Comparison of ENCODE assay signal across 20 cellular contexts in genomic region chr19:39906283-39906682, GRCh38. TPM values are rescaled to one million over a fixed set of nuclear protein-coding genes. Genes with fewer than 3 reads are reported as not detected.
DNase-seq lines count a peak whose midpoint lies in the region; FAIRE-seq and TF ChIP-seq lines count a peak whose summit lies in the region.
"Had no signal": no experiment of that assay in that cellular context is flagged by ENCODE, and none has a peak within 500 bp of the region (broad histone marks: within the 10 kb centered on the region; RNA-seq: fewer than 3 reads in every experiment).

No MANE protein-coding gene starts in this region.

- no peak for TF ChIP-seq CTCF in endodermal cell (conservative IDR thresholded peaks at IDR 0.05)
- no peak for TF ChIP-seq CTCF in neural crest cell (conservative IDR thresholded peaks at IDR 0.05)
- no peak for TF ChIP-seq CTCF in spleen (IDR thresholded peaks at IDR 0.05 in 8 of 11, conservative IDR thresholded peaks at IDR 0.05 in 3 of 11)
- no peak for TF ChIP-seq CTCF in transverse colon (IDR thresholded peaks at IDR 0.05)

- DNase-seq in activated T-cell treated with anti-CD3 and anti-CD28 coated beads, Interleukin-2, amount 50 U/mL, for 1 hour, result peak; percentile 4
- no peak for DNase-seq in activated T-cell treated with anti-CD3 and anti-CD28 coated beads, Interleukin-2, amount 50 U/mL, for 24 hours
- DNase-seq in endodermal cell, result peak; percentile 19
- no peak for DNase-seq in neural crest cell (ENCODE audit: low read depth, low spot score)
- DNase-seq in spleen, result peak; percentile 33
- DNase-seq in HCEC 1CT, result no peak
- DNase-seq in frontal cortex (ENCODE audit: low spot score in 2 of 2), result no peak
- no peak for DNase-seq in transverse colon
- DNase-seq: CD8-positive, alpha-beta memory T cell; COR-L47; DMS 273 treated with DMSO at 0.1 percent for 48 hours; HFFc6 had no signal

- H3K27me3 Mint-ChIP-seq in activated T-cell treated with anti-CD3 and anti-CD28 coated beads, Interleukin-2, amount 50 U/mL, for 24 hours, result no peaks in the 10 kb centered on the region
- H3K27me3 Mint-ChIP-seq in endodermal cell (ENCODE audit: insufficient read depth) (no peaks in the 10 kb centered on the region), neural crest cell (ENCODE audit: low read depth) (no peaks in the 10 kb centered on the region)
- H3K27me3 Mint-ChIP-seq: B cell; CD8-positive, alpha-beta memory T cell; IgD-negative memory B cell had no signal

- FAIRE-seq in frontal cortex (lab: Jason Lieb, UNC), result no peak
- FAIRE-seq: G401.6, H54, HepG2 had no signal

- no peak for TF ChIP-seq EP300 in transverse colon (IDR thresholded peaks at IDR 0.05; ENCODE audit: low read depth)

- H3K36me3 ChIP-seq in endodermal cell (ENCODE audit: control insufficient read depth, insufficient read depth, low read length), result no peaks in the 10 kb centered on the region
- no peaks in the 10 kb centered on the region for H3K36me3 ChIP-seq in spleen
- peaks cover 0 to 4% (median 0%) of the 10 kb centered on the region in 4 donors for H3K36me3 ChIP-seq in transverse colon

- no peaks in the 10 kb centered on the region for H3K9me3 ChIP-seq in endodermal cell (ENCODE audit: control insufficient read depth, low read length)
- H3K9me3 ChIP-seq in spleen, result no peaks in the 10 kb centered on the region
- no peaks in the 10 kb centered on the region for H3K9me3 ChIP-seq in transverse colon
- H3K9me3 ChIP-seq: BLaER1 treated with 17β-estradiol and CSF1 and Interleukin-3, amounts not matched to agents 10 nM and 100 nM had no signal

- H3K27ac Mint-ChIP-seq in activated T-cell treated with anti-CD3 and anti-CD28 coated beads, Interleukin-2, amount 50 U/mL, for 24 hours, result no peak overlapping the region
- no peak overlapping the region for H3K27ac Mint-ChIP-seq in endodermal cell
- H3K27ac Mint-ChIP-seq in neural crest cell (ENCODE audit: unreplicated experiment), result peak overlapping the region; percentile 43
- H3K27ac Mint-ChIP-seq: B cell, GM23338, HFFc6 had no signal

- H3K9me3 Mint-ChIP-seq in activated T-cell treated with anti-CD3 and anti-CD28 coated beads, Interleukin-2, amount 50 U/mL, for 24 hours, result no peaks in the 10 kb centered on the region
- no peaks in the 10 kb centered on the region for H3K9me3 Mint-ChIP-seq in endodermal cell
- no peaks in the 10 kb centered on the region for H3K9me3 Mint-ChIP-seq in neural crest cell
- H3K9me3 Mint-ChIP-seq: CD8-positive, alpha-beta memory T cell; GM23338; HFFc6; IgD-negative memory B cell had no signal

- H3K4me3 Mint-ChIP-seq in activated T-cell treated with anti-CD3 and anti-CD28 coated beads, Interleukin-2, amount 50 U/mL, for 24 hours, result no peak overlapping the region
- H3K4me3 Mint-ChIP-seq in endodermal cell (no peak overlapping the region), neural crest cell (no peak overlapping the region)
- H3K4me3 Mint-ChIP-seq: B cell; CD8-positive, alpha-beta memory T cell; GM23338; HFFc6; IgD-negative memory B cell had no signal

- 92 to 97% methylated on average over 5 to 8 of the region's 8 CpGs for WGBS in endodermal cell (ENCODE audit: insufficient coverage in 1 of 2, insufficient read length in 1 of 2), 2 experiments
- WGBS in spleen, 5 donors, result 93 to 96% (median 94%) methylated on average over 8 of the region's 8 CpGs
- 88% methylated on average over 7 of the region's 8 CpGs; no CpG with 5 or more reads in 1 of the 2 donors for WGBS in transverse colon (ENCODE audit: low coverage in 1 of 2), 2 donors

- H3K4me1 ChIP-seq in endodermal cell (ENCODE audit: control insufficient read depth, insufficient read depth, low read length), result no peaks in the 10 kb centered on the region
- peaks cover 0 to 8% (median 3%) of the 10 kb centered on the region in 6 donors for H3K4me1 ChIP-seq in spleen
- H3K4me1 ChIP-seq in transverse colon, result no peaks in the 10 kb centered on the region

- no peak for TF ChIP-seq POLR2A in spleen (IDR thresholded peaks at IDR 0.05)
- TF ChIP-seq POLR2A in transverse colon (IDR thresholded peaks at IDR 0.05), result no peak

- H3K4me3 ChIP-seq in endodermal cell (ENCODE audit: low read length), result no peak overlapping the region
- H3K4me3 ChIP-seq in spleen, result no peak overlapping the region
- H3K4me3 ChIP-seq in transverse colon, result no peak overlapping the region
- H3K4me3 ChIP-seq: BLaER1 treated with 17β-estradiol and CSF1 and Interleukin-3, amounts not matched to agents 10 nM and 100 nM; GM23338 had no signal

- no peak overlapping the region for H3K27ac ChIP-seq in endodermal cell (ENCODE audit: low read depth, low read length)
- H3K27ac ChIP-seq in spleen, result no peak overlapping the region
- no peak overlapping the region for H3K27ac ChIP-seq in transverse colon
- H3K27ac ChIP-seq: BLaER1 treated with 17β-estradiol and CSF1 and Interleukin-3, amounts not matched to agents 10 nM and 100 nM had no signal

- in situ Hi-C loops in transverse colon (cut with MboI; ENCODE audit: low pct_ligation_motif_present in 1 of 4, low pct_unique_long_range_greater_than_20kb in 1 of 4, low sequenced_read_pairs in 3 of 4), result no loop called here

- no peak overlapping the region for H3K9ac ChIP-seq in endodermal cell (ENCODE audit: extremely low read depth, low read length, poor library complexity, severe bottlenecking)
- H3K9ac ChIP-seq: BLaER1 treated with 17β-estradiol and CSF1 and Interleukin-3, amounts not matched to agents 10 nM and 100 nM had no signal

- no peaks in the 10 kb centered on the region for H3K27me3 ChIP-seq in endodermal cell (ENCODE audit: control insufficient read depth, insufficient read depth, low read length, poor library complexity, severe bottlenecking)
- H3K27me3 ChIP-seq in spleen (replicated peaks in 1 of 7), result no peaks in the 10 kb centered on the region
- no peaks in the 10 kb centered on the region for H3K27me3 ChIP-seq in transverse colon
- H3K27me3 ChIP-seq: BLaER1 treated with 17β-estradiol and CSF1 and Interleukin-3, amounts not matched to agents 10 nM and 100 nM had no signal

- no peaks in the 10 kb centered on the region for H3K36me3 Mint-ChIP-seq in activated T-cell treated with anti-CD3 and anti-CD28 coated beads, Interleukin-2, amount 50 U/mL, for 24 hours (ENCODE audit: low read depth)
- H3K36me3 Mint-ChIP-seq in endodermal cell (ENCODE audit: low read depth), result no peaks in the 10 kb centered on the region
- H3K36me3 Mint-ChIP-seq in neural crest cell (ENCODE audit: low read depth), result no peaks in the 10 kb centered on the region
- H3K36me3 Mint-ChIP-seq: IgD-negative memory B cell had no signal

- H3K4me1 Mint-ChIP-seq in activated T-cell treated with anti-CD3 and anti-CD28 coated beads, Interleukin-2, amount 50 U/mL, for 24 hours (ENCODE audit: low read depth), result peaks cover 13% of the 10 kb centered on the region
- no peaks in the 10 kb centered on the region for H3K4me1 Mint-ChIP-seq in endodermal cell
- H3K4me1 Mint-ChIP-seq in neural crest cell, result no peaks in the 10 kb centered on the region
- H3K4me1 Mint-ChIP-seq: GM23338 had no signal

- intact Hi-C loops in spleen (cut with DNase I; ENCODE audit: low total_unique reads) (loop anchor here (5.0 kb wide), 1 partner anchor 151 kb away; the partner anchor contains the start of gene ZNF780B), transverse colon (cut with DNase I; ENCODE audit: low total_unique reads) (no loop called here)

RNA-seq across cellular contexts. Expression of gene FCGBP, which starts 28.2 kb away (rescaled TPM):
- total RNA-seq in endodermal cell (under 1 TPM; 0.29 to 0.62 TPM), neural crest cell (1.0 and 1.6 TPM in 2 replicates), spleen (10 to 100 TPM in 3 of 7 donors, 1 to 10 TPM in 4; 4.3 to 18.9 (median 9.0) TPM), frontal cortex (0.82 TPM), transverse colon (1,000 to 10,000 TPM; 1,603 to 6,178 (median 2,329) TPM)
- 0.14 TPM for polyA plus RNA-seq in endodermal cell (2013, experiment 1 of 2)
- polyA plus RNA-seq in endodermal cell (2013, experiment 2 of 2), result 0.33 TPM
- 1 to 10 TPM in 2 of 3 donors, under 1 TPM in 1; 0.91 to 1.8 (median 1.2) TPM for polyA plus RNA-seq in spleen
- total RNA-seq: A172 had no signal

Comparison
In these comparisons a context has a peak if more than half of its experiments do, and no peak if none do; other contexts are left out.
1. DNase-seq: peak in activated T-cell treated with anti-CD3 and anti-CD28 coated beads, Interleukin-2, amount 50 U/mL, for 1 hour (single experiment), endodermal cell (single experiment) and spleen (single experiment); none in activated T-cell treated with anti-CD3 and anti-CD28 coated beads, Interleukin-2, amount 50 U/mL, for 24 hours (single experiment), neural crest cell (single experiment), HCEC 1CT (single experiment), frontal cortex (0 of 2) and transverse colon (single experiment).
2. RNA of gene FCGBP, which starts 28.2 kb away (total RNA-seq): 1,603 to 6,178 TPM in transverse colon; 4.3 to 18.9 TPM in spleen, 1.0 to 1.6 TPM in neural crest cell, 0.82 TPM in frontal cortex (single experiment) and 0.29 to 0.62 TPM in endodermal cell; every median in the first group is over 10 times any median in the second.